In genomic region chr6:12717356-12717755, GRCh38 we compare ENCODE assay signal across 19 cellular contexts. TPM values are rescaled to one million over a fixed set of nuclear protein-coding genes. Genes with fewer than 3 reads are reported as not detected.
DNase-seq lines count a peak whose midpoint lies in the region; ATAC-seq and TF ChIP-seq lines count a peak whose summit lies in the region.
"Had no signal": no experiment of that assay in that cellular context is flagged by ENCODE, and none has a peak within 500 bp of the region (broad histone marks: within the 10 kb centered on the region; RNA-seq: fewer than 3 reads in every experiment).

No MANE protein-coding gene starts in this region.

- peak overlapping the region; percentile 39 for H3K27ac ChIP-seq in caudate nucleus (ENCODE audit: low read depth, low read length)
- no peak overlapping the region for H3K27ac ChIP-seq in neural cell (ENCODE audit: low read length)
- H3K27ac ChIP-seq: cardiac muscle cell had no signal

- H4K20me1 ChIP-seq in neural cell (ENCODE audit: insufficient read depth) = no peaks in the 10 kb centered on the region

- H2AFZ ChIP-seq in neural cell (ENCODE audit: low read depth, low read length) = no peak overlapping the region

- no peak overlapping the region for H3K9ac ChIP-seq in neural cell (ENCODE audit: low read length)

- ATAC-seq in GM21717 (IDR thresholded peaks at IDR 0.05; ENCODE audit: unreplicated experiment) = no peak
- ATAC-seq: naive thymus-derived CD4-positive, alpha-beta T cell had no signal

- TF ChIP-seq EP300 in neural cell (conservative IDR thresholded peaks at IDR 0.05; ENCODE audit: poor library complexity, severe bottlenecking) = no peak

- peaks cover 6% of the 10 kb centered on the region for H3K27me3 ChIP-seq in neural cell (ENCODE audit: insufficient read depth, low read depth, low read length)

- DNase-seq in G401 (ENCODE audit: low spot score) = peak; percentile 45
- peak; percentile 36 for DNase-seq in NCI-H226
- peak in 1 of 61 donors; percentile 2 for DNase-seq in caudate nucleus (lab: John Stamatoyannopoulos, UW)
- no peak for DNase-seq in stimulated activated CD4-positive, alpha-beta T cell treated with anti-CD3 and anti-CD28 coated beads, Interleukin-4, amount 100 ng/mL, for 4 hours
- no peak for DNase-seq in MV-4-11 (lab: John Stamatoyannopoulos, UW)
- DNase-seq: activated B cell treated with CpG ODN at 0.5 μM for 24 hours; activated CD8-positive, alpha-beta memory T cell treated with anti-CD3 and anti-CD28 coated beads for 24 hours; AML-193; effector CD8-positive, alpha-beta T cell; GDM1; glutamatergic neuron; Karpas-422; naive thymus-derived CD4-positive, alpha-beta T cell; NCI-H446; Right ventricle myocardium superior had no signal

- H3K9me2 ChIP-seq in neural cell (ENCODE audit: insufficient read depth, low read length) = no peaks in the 10 kb centered on the region

- H3K4me2 ChIP-seq in neural cell (ENCODE audit: low read length) = peak overlapping the region; percentile 33

- H3K79me2 ChIP-seq in neural cell (replicated peaks; ENCODE audit: insufficient read depth, low read length) = no peaks in the 10 kb centered on the region

- peak overlapping the region; percentile 41 for H3K4me3 ChIP-seq in neural cell (ENCODE audit: low read length)
- H3K4me3 ChIP-seq: cardiac muscle cell, lung had no signal

- in situ Hi-C loops in G401 (cut with HindIII; ENCODE audit: low sequenced_read_pairs) = no loop called here

- TF ChIP-seq CTCF in neural cell (IDR thresholded peaks at IDR 0.05; ENCODE audit: poor library complexity, severe bottlenecking) = peak; percentile 13

- H3F3A ChIP-seq in neural cell (ENCODE audit: insufficient read depth, low read length, poor library complexity, severe bottlenecking) = peaks cover 4% of the 10 kb centered on the region

- H3K9me3 ChIP-seq in neural cell (ENCODE audit: low read length) = no peaks in the 10 kb centered on the region

- no peak for TF ChIP-seq RAD21 in neural cell (conservative IDR thresholded peaks at IDR 0.05)

- no peaks in the 10 kb centered on the region for H3K36me3 ChIP-seq in neural cell (ENCODE audit: insufficient read depth, low read length)
- H3K36me3 ChIP-seq: cardiac muscle cell had no signal

TF ChIP-seq in neural cell, 6 proteins besides CTCF, POLR2A, EP300 and RAD21:
- TF ChIP-seq EZH2 (IDR thresholded peaks at IDR 0.05; ENCODE audit: borderline replicate concordance, insufficient read depth, low read length, poor library complexity, severe bottlenecking) = no peak
- no peak for TF ChIP-seq POLR2AphosphoS5 (IDR thresholded peaks at IDR 0.05)
- TF ChIP-seq MXI1 (conservative IDR thresholded peaks at IDR 0.05; ENCODE audit: poor library complexity, severe bottlenecking) = no peak
- no peak for TF ChIP-seq REST (IDR thresholded peaks at IDR 0.05; ENCODE audit: borderline replicate concordance)
- no peak for TF ChIP-seq SMC3 (conservative IDR thresholded peaks at IDR 0.05; ENCODE audit: poor library complexity)
- no peak for TF ChIP-seq TAF1 (IDR thresholded peaks at IDR 0.05; ENCODE audit: low read depth)

RNA-seq across cellular contexts. Expression of gene PHACTR1, which starts 0.8 kb away (rescaled TPM):
- total RNA-seq in G401 (2014; rRNA removed; shearing (Covaris generic)) = not detected in 2 replicates
- polyA plus RNA-seq in neural cell = 4.8 and 7.8 TPM in 2 replicates
- polyA minus RNA-seq in neural cell = 19.7 and 24.8 TPM in 2 replicates

Comparison
In these comparisons a context has a peak if more than half of its experiments do, and no peak if none do; other contexts are left out.
1. DNase-seq: peak in G401 (single experiment) and NCI-H226 (single experiment); none in stimulated activated CD4-positive, alpha-beta T cell treated with anti-CD3 and anti-CD28 coated beads, Interleukin-4, amount 100 ng/mL, for 4 hours (0 of 2) and MV-4-11 (single experiment).